ENCODE assay signal across 19 cellular contexts in the genomic region with DNA sequence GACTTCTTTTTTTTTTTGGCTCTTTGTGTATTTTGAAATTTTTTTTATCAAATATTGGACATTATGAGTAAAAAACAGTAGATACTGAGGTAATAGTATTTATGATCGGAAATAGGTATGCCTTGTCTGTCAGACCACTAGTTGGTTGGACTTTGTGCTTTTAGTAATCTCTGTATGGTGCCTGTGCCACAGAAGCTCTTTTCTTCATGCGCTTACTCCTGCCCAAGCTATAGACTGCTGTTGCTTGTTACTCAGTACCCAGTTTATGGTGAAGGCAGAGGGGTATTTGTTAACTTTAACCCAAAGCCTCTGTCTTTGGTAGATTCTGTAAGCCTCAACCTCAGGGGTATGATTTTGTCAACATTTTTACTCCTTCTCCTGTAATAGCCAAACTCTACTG. TPM values are rescaled to one million over a fixed set of nuclear protein-coding genes. Genes with fewer than 3 reads are reported as not detected.
DNase-seq lines count a peak whose midpoint lies in the region; ATAC-seq and TF ChIP-seq lines count a peak whose summit lies in the region.
"Had no signal": no experiment of that assay in that cellular context is flagged by ENCODE, and none has a peak within 500 bp of the region (broad histone marks: within the 10 kb centered on the region; RNA-seq: fewer than 3 reads in every experiment).

No MANE protein-coding gene starts in this region.

- H3K27ac ChIP-seq in CD8-positive, alpha-beta T cell (ENCODE audit: low read depth, low read length): no peak overlapping the region
- peak overlapping the region; percentile 18 for H3K27ac ChIP-seq in naive thymus-derived CD4-positive, alpha-beta T cell (ENCODE audit: low read depth, low read length)
- no peak overlapping the region for H3K27ac ChIP-seq in GM23248
- H3K27ac ChIP-seq: A549; BLaER1 treated with 17β-estradiol and CSF1 and Interleukin-3, amounts not matched to agents 10 nM and 100 nM had no signal

- H3K36me3 ChIP-seq in CD8-positive, alpha-beta T cell (ENCODE audit: insufficient read depth, low read length): peaks cover 8% of the 10 kb centered on the region
- peaks cover 0 to 43% (median 16%) of the 10 kb centered on the region in 3 experiments for H3K36me3 ChIP-seq in naive thymus-derived CD4-positive, alpha-beta T cell (ENCODE audit: control insufficient read depth in 2 of 3, insufficient read depth in 3 of 3, low read length in 3 of 3)
- H3K36me3 ChIP-seq in GM23248 (ENCODE audit: low read depth): peaks cover 56% of the 10 kb centered on the region

- no peaks in the 10 kb centered on the region for H3K9me3 ChIP-seq in CD8-positive, alpha-beta T cell (ENCODE audit: low read length)
- H3K9me3 ChIP-seq in naive thymus-derived CD4-positive, alpha-beta T cell (ENCODE audit: control insufficient read depth in 2 of 3, low read length in 3 of 3): peaks cover 0 to 3% (median 0%) of the 10 kb centered on the region in 3 experiments
- H3K9me3 ChIP-seq in GM23248 (ENCODE audit: low read depth): no peaks in the 10 kb centered on the region
- H3K9me3 ChIP-seq: A549, BE2C, Caco-2 had no signal

- H3K27me3 Mint-ChIP-seq in activated naive CD8-positive, alpha-beta T cell: no peaks in the 10 kb centered on the region
- H3K27me3 Mint-ChIP-seq in activated naive CD8-positive, alpha-beta T cell treated with anti-CD3 and anti-CD28 coated beads, Interleukin-2, amount 50 U/mL, for 24 hours: no peaks in the 10 kb centered on the region
- H3K27me3 Mint-ChIP-seq in CD8-positive, alpha-beta T cell (ENCODE audit: low read depth): no peaks in the 10 kb centered on the region
- no peaks in the 10 kb centered on the region for H3K27me3 Mint-ChIP-seq in naive thymus-derived CD4-positive, alpha-beta T cell
- H3K27me3 Mint-ChIP-seq: CD4-positive, alpha-beta memory T cell had no signal

- H3K9me3 Mint-ChIP-seq in activated naive CD8-positive, alpha-beta T cell (ENCODE audit: low read depth): no peaks in the 10 kb centered on the region
- H3K9me3 Mint-ChIP-seq in activated naive CD8-positive, alpha-beta T cell treated with anti-CD3 and anti-CD28 coated beads, Interleukin-2, amount 50 U/mL, for 24 hours: peaks cover 4% of the 10 kb centered on the region
- H3K9me3 Mint-ChIP-seq in CD8-positive, alpha-beta T cell: peaks cover 4% of the 10 kb centered on the region
- H3K9me3 Mint-ChIP-seq in naive thymus-derived CD4-positive, alpha-beta T cell: peaks cover 0 to 4% (median 0%) of the 10 kb centered on the region in 11 donors

- no peaks in the 10 kb centered on the region for H4K20me1 ChIP-seq in GM23248 (ENCODE audit: insufficient read depth)

- H3K4me1 ChIP-seq in CD8-positive, alpha-beta T cell (ENCODE audit: insufficient read depth, low read length): peaks cover 9% of the 10 kb centered on the region
- H3K4me1 ChIP-seq in naive thymus-derived CD4-positive, alpha-beta T cell (ENCODE audit: control insufficient read depth in 2 of 2, insufficient read depth in 2 of 2, low read length in 2 of 2): peaks cover 0 to 6% of the 10 kb centered on the region in 2 donors
- H3K4me1 ChIP-seq in GM23248 (ENCODE audit: insufficient read depth): no peaks in the 10 kb centered on the region
- H3K4me1 ChIP-seq: A549, BE2C, Caco-2 had no signal

- H3K79me2 ChIP-seq in GM23248 (ENCODE audit: insufficient read depth): peaks cover 89% of the 10 kb centered on the region

- intact Hi-C loops in CD8-positive, alpha-beta T cell (cut with DNase I, micrococcal nuclease): no loop called here
- intact Hi-C loops in naive thymus-derived CD4-positive, alpha-beta T cell (cut with micrococcal nuclease): no loop called here

- no peak overlapping the region for H3K27ac Mint-ChIP-seq in activated naive CD8-positive, alpha-beta T cell
- H3K27ac Mint-ChIP-seq in activated naive CD8-positive, alpha-beta T cell treated with anti-CD3 and anti-CD28 coated beads, Interleukin-2, amount 50 U/mL, for 24 hours: no peak overlapping the region
- peak overlapping the region; percentile 23 for H3K27ac Mint-ChIP-seq in CD8-positive, alpha-beta T cell
- H3K27ac Mint-ChIP-seq in naive thymus-derived CD4-positive, alpha-beta T cell: peak overlapping the region in 5 of 9 donors; percentile 33 to 78 (median 74)
- H3K27ac Mint-ChIP-seq: CD14-positive monocyte had no signal

- POLR2A ChIA-PET in CD8-positive, alpha-beta T cell (lab: Charles Lee): interaction anchor here (0.6 to 1.0 kb wide), 3 partner anchors 10 to 249 kb away, joined by 3 to 7 read pairs (median 3); a partner anchor contains a TSS
- POLR2A ChIA-PET in naive thymus-derived CD4-positive, alpha-beta T cell (lab: Charles Lee): interaction anchor here (1.0 kb wide), 1 partner anchor 11 kb away, joined by 5 read pairs; no protein-coding TSS in a partner anchor

- 98 to 100% methylated on average over 2 of the region's 2 CpGs for WGBS in GM23248 (ENCODE audit: low coverage in 1 of 2, low lambda C conversion rate in 2 of 2, missing lambda C conversion rate in 2 of 2), 2 experiments

- H3K4me1 Mint-ChIP-seq in activated naive CD8-positive, alpha-beta T cell (ENCODE audit: low read depth): peaks cover 70% of the 10 kb centered on the region
- H3K4me1 Mint-ChIP-seq in activated naive CD8-positive, alpha-beta T cell treated with anti-CD3 and anti-CD28 coated beads, Interleukin-2, amount 50 U/mL, for 24 hours: peaks cover 61% of the 10 kb centered on the region
- H3K4me1 Mint-ChIP-seq in CD8-positive, alpha-beta T cell (ENCODE audit: low read depth): peaks cover 67% of the 10 kb centered on the region
- peaks cover 41 to 90% (median 62%) of the 10 kb centered on the region in 7 donors for H3K4me1 Mint-ChIP-seq in naive thymus-derived CD4-positive, alpha-beta T cell
- H3K4me1 Mint-ChIP-seq: CD14-positive monocyte had no signal

- TF ChIP-seq CTCF in CD8-positive, alpha-beta T cell (IDR thresholded peaks at IDR 0.05): no peak

- in situ Hi-C loops in GM23248 (cut with MboI): no loop called here

- H3K4me3 ChIP-seq in CD8-positive, alpha-beta T cell (ENCODE audit: low read depth, low read length): no peak overlapping the region
- H3K4me3 ChIP-seq in naive thymus-derived CD4-positive, alpha-beta T cell (ENCODE audit: low read length): no peak overlapping the region
- no peak overlapping the region for H3K4me3 ChIP-seq in GM23248
- H3K4me3 ChIP-seq: A549; BLaER1 treated with 17β-estradiol and CSF1 and Interleukin-3, amounts not matched to agents 10 nM and 100 nM had no signal

- CTCF ChIA-PET in CD8-positive, alpha-beta T cell (lab: Charles Lee): interaction anchor here (1.0 to 1.2 kb wide), 3 partner anchors 384 to 451 kb away, joined by 4 to 7 read pairs (median 4); no protein-coding TSS in a partner anchor
- CTCF ChIA-PET in naive thymus-derived CD4-positive, alpha-beta T cell (lab: Charles Lee): interaction anchor here (0.6 kb wide), 1 partner anchor 231 kb away, joined by 3 read pairs; no protein-coding TSS in a partner anchor

- no peaks in the 10 kb centered on the region for H3F3A ChIP-seq in GM23248 (ENCODE audit: insufficient read depth)

- H3K9me2 ChIP-seq in GM23248 (ENCODE audit: insufficient read depth): no peaks in the 10 kb centered on the region

- no peak overlapping the region for H3K4me2 ChIP-seq in GM23248 (ENCODE audit: unreplicated experiment)
- H3K4me2 ChIP-seq: A549; BLaER1 treated with 17β-estradiol and CSF1 and Interleukin-3, amounts not matched to agents 10 nM and 100 nM had no signal

- H3K27me3 ChIP-seq in CD8-positive, alpha-beta T cell (ENCODE audit: insufficient read depth, low read length): no peaks in the 10 kb centered on the region
- no peaks in the 10 kb centered on the region for H3K27me3 ChIP-seq in naive thymus-derived CD4-positive, alpha-beta T cell (ENCODE audit: control insufficient read depth in 2 of 2, insufficient read depth in 2 of 2, low read length in 2 of 2)
- no peaks in the 10 kb centered on the region for H3K27me3 ChIP-seq in GM23248 (replicated peaks; ENCODE audit: insufficient read depth)
- H3K27me3 ChIP-seq: BE2C; BLaER1 treated with 17β-estradiol and CSF1 and Interleukin-3, amounts not matched to agents 10 nM and 100 nM had no signal

- H3K9ac ChIP-seq in GM23248: no peak overlapping the region
- H3K9ac ChIP-seq: BLaER1 treated with 17β-estradiol and CSF1 and Interleukin-3, amounts not matched to agents 10 nM and 100 nM had no signal

- peak overlapping the region; percentile 35 for H3K4me3 Mint-ChIP-seq in activated naive CD8-positive, alpha-beta T cell
- no peak overlapping the region for H3K4me3 Mint-ChIP-seq in activated naive CD8-positive, alpha-beta T cell treated with anti-CD3 and anti-CD28 coated beads, Interleukin-2, amount 50 U/mL, for 24 hours
- no peak overlapping the region for H3K4me3 Mint-ChIP-seq in CD8-positive, alpha-beta T cell
- H3K4me3 Mint-ChIP-seq in naive thymus-derived CD4-positive, alpha-beta T cell: peak overlapping the region in 7 of 10 donors; percentile 4 to 65 (median 36)
- H3K4me3 Mint-ChIP-seq: CD14-positive monocyte had no signal

- DNase-seq in activated naive CD8-positive, alpha-beta T cell treated with anti-CD3 and anti-CD28 coated beads, Interleukin-2, amount 50 U/mL, for 24 hours: no peak
- no peak for DNase-seq in CD8-positive, alpha-beta T cell
- DNase-seq in naive thymus-derived CD4-positive, alpha-beta T cell: no peak
- DNase-seq in GM23248 (no peak), activated gamma-delta T cell treated with Interleukin-2 at 50 U/mL for 16 hours (no peak)
- DNase-seq: 8988T; ACHN; AML-193; BE2C; Caco-2; CD4-positive, alpha-beta memory T cell; DMS153; DND-41; H7; HCEC 1CT had no signal

- no peak overlapping the region for H2AFZ ChIP-seq in GM23248

- H3K36me3 Mint-ChIP-seq in activated naive CD8-positive, alpha-beta T cell: peaks cover 38% of the 10 kb centered on the region
- H3K36me3 Mint-ChIP-seq in activated naive CD8-positive, alpha-beta T cell treated with anti-CD3 and anti-CD28 coated beads, Interleukin-2, amount 50 U/mL, for 24 hours (ENCODE audit: low read depth): peaks cover 69% of the 10 kb centered on the region
- H3K36me3 Mint-ChIP-seq in CD8-positive, alpha-beta T cell: peaks cover 71% of the 10 kb centered on the region
- peaks cover 14 to 60% (median 54%) of the 10 kb centered on the region in 5 donors for H3K36me3 Mint-ChIP-seq in naive thymus-derived CD4-positive, alpha-beta T cell

- ATAC-seq in activated naive CD8-positive, alpha-beta T cell treated with anti-CD3 and anti-CD28 coated beads, Interleukin-2, amount 50 U/mL, for 24 hours: no peak
- ATAC-seq in CD8-positive, alpha-beta T cell: no peak
- ATAC-seq in naive thymus-derived CD4-positive, alpha-beta T cell: peak; percentile 10
- ATAC-seq: A549 had no signal

RNA-seq across cellular contexts. Expression of a gene that starts 8.6 kb away (rescaled TPM):
- 10 to 100 TPM; 18.8 to 20.2 TPM for total RNA-seq in CD8-positive, alpha-beta T cell
- 10 to 100 TPM; 29.9 to 44.5 (median 38.8) TPM for total RNA-seq in naive thymus-derived CD4-positive, alpha-beta T cell
- polyA plus RNA-seq in naive thymus-derived CD4-positive, alpha-beta T cell: 10 to 100 TPM in 1 of 2 donors, 1 to 10 TPM in 1; 9.0 to 12.9 TPM
- total RNA-seq in GM23248 (2014; rRNA removed; shearing (Covaris generic)): 65.7 and 75.2 TPM in 2 replicates
- 35.2 and 38.0 TPM in 2 replicates for polyA plus RNA-seq in GM23248 (2016; fragmentation: Nextera tagmentation; extraction: Ambion mirVana)

RNA-seq across cellular contexts. Expression of a gene that starts 9.9 kb away (rescaled TPM):
- total RNA-seq in CD8-positive, alpha-beta T cell: 1 to 10 TPM; 1.2 to 2.1 TPM
- total RNA-seq in naive thymus-derived CD4-positive, alpha-beta T cell: 1 to 10 TPM; 1.5 to 4.6 (median 3.2) TPM
- 1 to 10 TPM; 2.3 to 3.7 TPM for polyA plus RNA-seq in naive thymus-derived CD4-positive, alpha-beta T cell
- 51.9 and 52.2 TPM in 2 replicates for total RNA-seq in GM23248 (2014; rRNA removed; shearing (Covaris generic))
- 54.6 and 56.3 TPM in 2 replicates for polyA plus RNA-seq in GM23248 (2016; fragmentation: Nextera tagmentation; extraction: Ambion mirVana)

Comparison
In these comparisons a context has a peak if more than half of its experiments do, and no peak if none do; other contexts are left out.
1. H3K4me3 Mint-ChIP-seq: peak in activated naive CD8-positive, alpha-beta T cell (single experiment) and naive thymus-derived CD4-positive, alpha-beta T cell (7 of 10); none in activated naive CD8-positive, alpha-beta T cell treated with anti-CD3 and anti-CD28 coated beads, Interleukin-2, amount 50 U/mL, for 24 hours (single experiment) and CD8-positive, alpha-beta T cell (single experiment).
2. H3K27ac Mint-ChIP-seq: peak in CD8-positive, alpha-beta T cell (single experiment) and naive thymus-derived CD4-positive, alpha-beta T cell (5 of 9); none in activated naive CD8-positive, alpha-beta T cell (single experiment) and activated naive CD8-positive, alpha-beta T cell treated with anti-CD3 and anti-CD28 coated beads, Interleukin-2, amount 50 U/mL, for 24 hours (single experiment).